In genomic region chr9:95772320-95773060, GRCh38 we compare ENCODE assay signal across 1 cellular context.
A peak's percentile ranks its signal among the peaks of the same experiment; 100 is the strongest.
TF ChIP-seq lines count a peak whose summit lies in the region.

No MANE protein-coding gene starts in this region.

TF ChIP-seq in HepG2, 621 proteins besides CTCF, POLR2A, EP300 and RAD21 (continued from another document and continues in another):
- peak; percentile 86 for TF ChIP-seq ZNF646 (CRISPR knock-in tag; IDR thresholded peaks at IDR 0.05)
- no peak for TF ChIP-seq ZNF460 (CRISPR knock-in tag; IDR thresholded peaks at IDR 0.05; ENCODE audit: borderline replicate concordance)
- no peak; the same call in 1 of the 2 replicates for TF ChIP-seq KMT2A (CRISPR knock-in tag; IDR thresholded peaks at IDR 0.05)
- TF ChIP-seq ZNF639 (CRISPR knock-in tag; conservative IDR thresholded peaks at IDR 0.05): no peak; the same call in 1 of the 2 replicates
- peak; percentile 72 for TF ChIP-seq ZSCAN21 (CRISPR knock-in tag; IDR thresholded peaks at IDR 0.05; ENCODE audit: borderline replicate concordance)
- TF ChIP-seq ZFP62 (CRISPR knock-in tag; IDR thresholded peaks at IDR 0.05): no peak
- no peak for TF ChIP-seq PHF20 (CRISPR knock-in tag; IDR thresholded peaks at IDR 0.05)
- no peak for TF ChIP-seq SUZ12 (IDR thresholded peaks at IDR 0.05; ENCODE audit: low read depth, low read length)
- TF ChIP-seq SRSF1 (optimal IDR thresholded peaks at IDR 0.05; ENCODE audit: low read depth, low read length): peak; percentile 83
- no peak for TF ChIP-seq ZNF407 (CRISPR knock-in tag; IDR thresholded peaks at IDR 0.05; ENCODE audit: not compliant biosample characterization)
- TF ChIP-seq ARID4A (CRISPR knock-in tag; IDR thresholded peaks at IDR 0.05; ENCODE audit: borderline replicate concordance): peak; percentile 22; the same call in 1 of the 2 replicates
- TF ChIP-seq TBX3 (IDR thresholded peaks at IDR 0.05; ENCODE audit: borderline replicate concordance): no peak
- no peak for TF ChIP-seq PPARG (CRISPR knock-in tag; conservative IDR thresholded peaks at IDR 0.05)
- TF ChIP-seq GABPA (IDR thresholded peaks at IDR 0.05; ENCODE audit: low read depth, low read length): no peak
- TF ChIP-seq GABPA (CRISPR knock-in tag; IDR thresholded peaks at IDR 0.05; ENCODE audit: low read depth): no peak
- TF ChIP-seq U2AF1 (optimal IDR thresholded peaks at IDR 0.05; ENCODE audit: low read depth, low read length): peak; percentile 95
- no peak; the same call in 1 of the 2 replicates for TF ChIP-seq TFAP4 (IDR thresholded peaks at IDR 0.05; ENCODE audit: borderline replicate concordance, low read depth)
- no peak for TF ChIP-seq XRCC5 (optimal IDR thresholded peaks at IDR 0.05; ENCODE audit: low read length)
- TF ChIP-seq ZNF652 (CRISPR knock-in tag; IDR thresholded peaks at IDR 0.05; ENCODE audit: borderline replicate concordance, low read depth): peak; percentile 50; the same call in 1 of the 2 replicates
- TF ChIP-seq ZSCAN29 (CRISPR knock-in tag; conservative IDR thresholded peaks at IDR 0.05): no peak
- TF ChIP-seq ZFAT (CRISPR knock-in tag; conservative IDR thresholded peaks at IDR 0.05): no peak
- TF ChIP-seq RFXANK (CRISPR knock-in tag; IDR thresholded peaks at IDR 0.05): no peak
- TF ChIP-seq ARID5B (CRISPR knock-in tag; IDR thresholded peaks at IDR 0.05): no peak
- TF ChIP-seq ZNF234 (CRISPR knock-in tag; conservative IDR thresholded peaks at IDR 0.05): no peak
- TF ChIP-seq ZBTB38 (CRISPR knock-in tag; IDR thresholded peaks at IDR 0.05): 0 out of 2 replicates have a peak, but pooled peaks have one; percentile 8
- no peak for TF ChIP-seq FLYWCH1 (CRISPR knock-in tag; IDR thresholded peaks at IDR 0.05)
- no peak for TF ChIP-seq ZNF747 (CRISPR knock-in tag; IDR thresholded peaks at IDR 0.05; ENCODE audit: borderline replicate concordance)
- no peak for TF ChIP-seq CCDC6 (CRISPR knock-in tag; IDR thresholded peaks at IDR 0.05)
- TF ChIP-seq SMYD3 (CRISPR knock-in tag; IDR thresholded peaks at IDR 0.05): no peak
- TF ChIP-seq ELF3 (CRISPR knock-in tag; IDR thresholded peaks at IDR 0.05): peak; percentile 41; the same call in 1 of the 2 replicates
- no peak for TF ChIP-seq WIZ (CRISPR knock-in tag; IDR thresholded peaks at IDR 0.05)
